ENCODE assay signal across 1 cellular context in genomic region chr16:30571444-30572322, GRCh38.
A peak's percentile ranks its signal among the peaks of the same experiment; 100 is the strongest.
TF ChIP-seq lines count a peak whose summit lies in the region.

Gene ZNF688, minus strand, starts transcription at chr16:30571714. Its CDS starts 85 bp downstream, at chr16:30571629.

TF ChIP-seq in K562, 482 proteins besides CTCF, POLR2A, EP300 and RAD21 (continued from another document and continues in another):
- TF ChIP-seq CHD7 (IDR thresholded peaks at IDR 0.05; ENCODE audit: low read depth, low read length) (no peak), DMBX1 (CRISPR knock-in tag; IDR thresholded peaks at IDR 0.05; ENCODE audit: borderline replicate concordance) (peak; percentile 64; the same call in 1 of the 2 replicates), ZNF140 (CRISPR knock-in tag; IDR thresholded peaks at IDR 0.05) (no peak), KLF13 (tag; IDR thresholded peaks at IDR 0.05; ENCODE audit: borderline replicate concordance, low read depth) (0 out of 2 replicates have a peak, but pooled peaks have one; percentile 42), ZKSCAN3 (CRISPR knock-in tag; IDR thresholded peaks at IDR 0.05) (no peak), ATF7 (IDR thresholded peaks at IDR 0.05) (peak; percentile 78), SIN3A (IDR thresholded peaks at IDR 0.05; ENCODE audit: borderline replicate concordance in 2 of 2, control insufficient read depth in 1 of 2, low read depth in 2 of 2, low read length in 2 of 2) (peak; percentile 58 to 83; a peak in 3 of 4 replicates), IRF2 (CRISPR knock-in tag; IDR thresholded peaks at IDR 0.05) (no peak), MCM2 (IDR thresholded peaks at IDR 0.05; ENCODE audit: low read depth) (no peak), YBX1 (IDR thresholded peaks at IDR 0.05) (no peak), MYNN (IDR thresholded peaks at IDR 0.05) (0 out of 2 replicates have a peak, but pooled peaks have one; percentile 34), MYNN (CRISPR knock-in tag; IDR thresholded peaks at IDR 0.05) (no peak), DACH1 (IDR thresholded peaks at IDR 0.05; ENCODE audit: partially characterized antibody) (peak; percentile 33), NEUROD1 (IDR thresholded peaks at IDR 0.05; ENCODE audit: borderline replicate concordance, low read depth, low read length, partially characterized antibody) (peak; percentile 52), NCOR1 (IDR thresholded peaks at IDR 0.05) (0 out of 2 replicates have a peak, but pooled peaks have one; percentile 23), ZHX1 (conservative IDR thresholded peaks at IDR 0.05; ENCODE audit: low read length) (peak; percentile 55), SP1 (CRISPR knock-in tag; IDR thresholded peaks at IDR 0.05) (no peak), POLR2G (IDR thresholded peaks at IDR 0.05; ENCODE audit: low read depth, low read length) (peak; percentile 81), SRSF3 (IDR thresholded peaks at IDR 0.05; ENCODE audit: insufficient read depth, low read length) (no peak), HMG20B (CRISPR knock-in tag; IDR thresholded peaks at IDR 0.05) (no peak), ZBTB7A (IDR thresholded peaks at IDR 0.05; ENCODE audit: borderline replicate concordance, control insufficient read depth, low read depth, low read length) (peak; percentile 70; the same call in 1 of the 2 replicates), CBX2 (IDR thresholded peaks at IDR 0.05; ENCODE audit: insufficient read depth, low read length, poor library complexity, severe bottlenecking) (no peak)
- TF ChIP-seq, protein P1, sequence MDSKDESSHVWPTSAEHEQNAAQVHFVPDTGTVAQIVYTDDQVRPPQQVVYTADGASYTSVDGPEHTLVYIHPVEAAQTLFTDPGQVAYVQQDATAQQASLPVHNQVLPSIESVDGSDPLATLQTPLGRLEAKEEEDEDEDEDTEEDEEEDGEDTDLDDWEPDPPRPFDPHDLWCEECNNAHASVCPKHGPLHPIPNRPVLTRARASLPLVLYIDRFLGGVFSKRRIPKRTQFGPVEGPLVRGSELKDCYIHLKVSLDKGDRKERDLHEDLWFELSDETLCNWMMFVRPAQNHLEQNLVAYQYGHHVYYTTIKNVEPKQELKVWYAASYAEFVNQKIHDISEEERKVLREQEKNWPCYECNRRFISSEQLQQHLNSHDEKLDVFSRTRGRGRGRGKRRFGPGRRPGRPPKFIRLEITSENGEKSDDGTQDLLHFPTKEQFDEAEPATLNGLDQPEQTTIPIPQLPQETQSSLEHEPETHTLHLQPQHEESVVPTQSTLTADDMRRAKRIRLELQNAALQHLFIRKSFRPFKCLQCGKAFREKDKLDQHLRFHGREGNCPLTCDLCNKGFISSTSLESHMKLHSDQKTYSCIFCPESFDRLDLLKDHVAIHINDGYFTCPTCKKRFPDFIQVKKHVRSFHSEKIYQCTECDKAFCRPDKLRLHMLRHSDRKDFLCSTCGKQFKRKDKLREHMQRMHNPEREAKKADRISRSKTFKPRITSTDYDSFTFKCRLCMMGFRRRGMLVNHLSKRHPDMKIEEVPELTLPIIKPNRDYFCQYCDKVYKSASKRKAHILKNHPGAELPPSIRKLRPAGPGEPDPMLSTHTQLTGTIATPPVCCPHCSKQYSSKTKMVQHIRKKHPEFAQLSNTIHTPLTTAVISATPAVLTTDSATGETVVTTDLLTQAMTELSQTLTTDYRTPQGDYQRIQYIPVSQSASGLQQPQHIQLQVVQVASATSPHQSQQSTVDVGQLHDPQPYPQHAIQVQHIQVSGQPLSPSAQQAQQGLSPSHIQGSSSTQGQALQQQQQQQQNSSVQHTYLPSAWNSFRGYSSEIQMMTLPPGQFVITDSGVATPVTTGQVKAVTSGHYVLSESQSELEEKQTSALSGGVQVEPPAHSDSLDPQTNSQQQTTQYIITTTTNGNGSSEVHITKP (IDR thresholded peaks at IDR 0.05; ENCODE audit: partially characterized antibody), result peak; percentile 55
- TF ChIP-seq, protein P2, sequence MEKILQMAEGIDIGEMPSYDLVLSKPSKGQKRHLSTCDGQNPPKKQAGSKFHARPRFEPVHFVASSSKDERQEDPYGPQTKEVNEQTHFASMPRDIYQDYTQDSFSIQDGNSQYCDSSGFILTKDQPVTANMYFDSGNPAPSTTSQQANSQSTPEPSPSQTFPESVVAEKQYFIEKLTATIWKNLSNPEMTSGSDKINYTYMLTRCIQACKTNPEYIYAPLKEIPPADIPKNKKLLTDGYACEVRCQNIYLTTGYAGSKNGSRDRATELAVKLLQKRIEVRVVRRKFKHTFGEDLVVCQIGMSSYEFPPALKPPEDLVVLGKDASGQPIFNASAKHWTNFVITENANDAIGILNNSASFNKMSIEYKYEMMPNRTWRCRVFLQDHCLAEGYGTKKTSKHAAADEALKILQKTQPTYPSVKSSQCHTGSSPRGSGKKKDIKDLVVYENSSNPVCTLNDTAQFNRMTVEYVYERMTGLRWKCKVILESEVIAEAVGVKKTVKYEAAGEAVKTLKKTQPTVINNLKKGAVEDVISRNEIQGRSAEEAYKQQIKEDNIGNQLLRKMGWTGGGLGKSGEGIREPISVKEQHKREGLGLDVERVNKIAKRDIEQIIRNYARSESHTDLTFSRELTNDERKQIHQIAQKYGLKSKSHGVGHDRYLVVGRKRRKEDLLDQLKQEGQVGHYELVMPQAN (IDR thresholded peaks at IDR 0.05; ENCODE audit: borderline replicate concordance), result no peak; the same call in 1 of the 2 replicates
- TF ChIP-seq, protein P3, sequence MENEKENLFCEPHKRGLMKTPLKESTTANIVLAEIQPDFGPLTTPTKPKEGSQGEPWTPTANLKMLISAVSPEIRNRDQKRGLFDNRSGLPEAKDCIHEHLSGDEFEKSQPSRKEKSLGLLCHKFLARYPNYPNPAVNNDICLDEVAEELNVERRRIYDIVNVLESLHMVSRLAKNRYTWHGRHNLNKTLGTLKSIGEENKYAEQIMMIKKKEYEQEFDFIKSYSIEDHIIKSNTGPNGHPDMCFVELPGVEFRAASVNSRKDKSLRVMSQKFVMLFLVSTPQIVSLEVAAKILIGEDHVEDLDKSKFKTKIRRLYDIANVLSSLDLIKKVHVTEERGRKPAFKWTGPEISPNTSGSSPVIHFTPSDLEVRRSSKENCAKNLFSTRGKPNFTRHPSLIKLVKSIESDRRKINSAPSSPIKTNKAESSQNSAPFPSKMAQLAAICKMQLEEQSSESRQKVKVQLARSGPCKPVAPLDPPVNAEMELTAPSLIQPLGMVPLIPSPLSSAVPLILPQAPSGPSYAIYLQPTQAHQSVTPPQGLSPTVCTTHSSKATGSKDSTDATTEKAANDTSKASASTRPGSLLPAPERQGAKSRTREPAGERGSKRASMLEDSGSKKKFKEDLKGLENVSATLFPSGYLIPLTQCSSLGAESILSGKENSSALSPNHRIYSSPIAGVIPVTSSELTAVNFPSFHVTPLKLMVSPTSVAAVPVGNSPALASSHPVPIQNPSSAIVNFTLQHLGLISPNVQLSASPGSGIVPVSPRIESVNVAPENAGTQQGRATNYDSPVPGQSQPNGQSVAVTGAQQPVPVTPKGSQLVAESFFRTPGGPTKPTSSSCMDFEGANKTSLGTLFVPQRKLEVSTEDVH (IDR thresholded peaks at IDR 0.05; ENCODE audit: low read depth, partially characterized antibody), result peak; percentile 80
- TF ChIP-seq, protein P4, sequence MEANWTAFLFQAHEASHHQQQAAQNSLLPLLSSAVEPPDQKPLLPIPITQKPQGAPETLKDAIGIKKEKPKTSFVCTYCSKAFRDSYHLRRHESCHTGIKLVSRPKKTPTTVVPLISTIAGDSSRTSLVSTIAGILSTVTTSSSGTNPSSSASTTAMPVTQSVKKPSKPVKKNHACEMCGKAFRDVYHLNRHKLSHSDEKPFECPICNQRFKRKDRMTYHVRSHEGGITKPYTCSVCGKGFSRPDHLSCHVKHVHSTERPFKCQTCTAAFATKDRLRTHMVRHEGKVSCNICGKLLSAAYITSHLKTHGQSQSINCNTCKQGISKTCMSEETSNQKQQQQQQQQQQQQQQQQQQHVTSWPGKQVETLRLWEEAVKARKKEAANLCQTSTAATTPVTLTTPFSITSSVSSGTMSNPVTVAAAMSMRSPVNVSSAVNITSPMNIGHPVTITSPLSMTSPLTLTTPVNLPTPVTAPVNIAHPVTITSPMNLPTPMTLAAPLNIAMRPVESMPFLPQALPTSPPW (CRISPR knock-in tag; IDR thresholded peaks at IDR 0.05), result peak; percentile 83
- TF ChIP-seq, protein P5, sequence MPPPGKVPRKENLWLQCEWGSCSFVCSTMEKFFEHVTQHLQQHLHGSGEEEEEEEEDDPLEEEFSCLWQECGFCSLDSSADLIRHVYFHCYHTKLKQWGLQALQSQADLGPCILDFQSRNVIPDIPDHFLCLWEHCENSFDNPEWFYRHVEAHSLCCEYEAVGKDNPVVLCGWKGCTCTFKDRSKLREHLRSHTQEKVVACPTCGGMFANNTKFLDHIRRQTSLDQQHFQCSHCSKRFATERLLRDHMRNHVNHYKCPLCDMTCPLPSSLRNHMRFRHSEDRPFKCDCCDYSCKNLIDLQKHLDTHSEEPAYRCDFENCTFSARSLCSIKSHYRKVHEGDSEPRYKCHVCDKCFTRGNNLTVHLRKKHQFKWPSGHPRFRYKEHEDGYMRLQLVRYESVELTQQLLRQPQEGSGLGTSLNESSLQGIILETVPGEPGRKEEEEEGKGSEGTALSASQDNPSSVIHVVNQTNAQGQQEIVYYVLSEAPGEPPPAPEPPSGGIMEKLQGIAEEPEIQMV (tag; conservative IDR thresholded peaks at IDR 0.05; ENCODE audit: low read depth), result no peak
